Comparison of ENCODE assay signal across 26 cellular contexts in genomic region chr2:168190590-168191336, GRCh38. TPM values are rescaled to one million over a fixed set of nuclear protein-coding genes. Genes with fewer than 3 reads are reported as not detected.
A peak's percentile ranks its signal among the peaks of the same experiment; 100 is the strongest.
DNase-seq lines count a peak whose midpoint lies in the region; ATAC-seq and TF ChIP-seq lines count a peak whose summit lies in the region.
"Had no signal": no experiment of that assay in that cellular context is flagged by ENCODE, and none has a peak within 500 bp of the region (broad histone marks: within the 10 kb centered on the region; RNA-seq: fewer than 3 reads in every experiment).

No MANE protein-coding gene starts in this region.

- H3K4me1 ChIP-seq in IMR-90 (ENCODE audit: control insufficient read depth, insufficient read depth, low read length) (peaks cover 18% of the 10 kb centered on the region), mesendoderm (ENCODE audit: control insufficient read depth, low read depth, low read length) (peaks cover 6% of the 10 kb centered on the region), smooth muscle cell (ENCODE audit: low read depth) (peaks cover 51% of the 10 kb centered on the region), aorta (ENCODE audit: control insufficient read depth in 1 of 2, insufficient read depth in 2 of 2, low read length in 2 of 2) (peaks cover 0 to 2% of the 10 kb centered on the region in 2 donors)

- CTCF ChIA-PET in IMR-90 (lab: Yijun Ruan, JAX) = no interaction called here
- CTCF ChIA-PET in WTC11 (lab: Charles Lee) = interaction anchor here (0.6 kb wide), 1 partner anchor 293 kb away, joined by 5 read pairs; no protein-coding TSS in a partner anchor

- intact Hi-C loops in IMR-90 (cut with micrococcal nuclease) = no loop called here
- intact Hi-C loops in aorta (cut with DNase I) = no loop called here

- TF ChIP-seq POLR2A in IMR-90 (IDR thresholded peaks at IDR 0.05; ENCODE audit: low read depth, low read length) = no peak

- no peak for TF ChIP-seq RAD21 in IMR-90 (IDR thresholded peaks at IDR 0.05; ENCODE audit: low read length)

- dilution Hi-C loops in IMR-90 (cut with HindIII; ENCODE audit: low sequenced_read_pairs, unreplicated experiment) = no loop called here

- peaks cover 8% of the 10 kb centered on the region; the same call in 1 of the 2 replicates for H4K20me1 ChIP-seq in IMR-90 (ENCODE audit: insufficient read depth, low read length)
- H4K20me1 ChIP-seq in smooth muscle cell (ENCODE audit: low read depth) = peaks cover 99% of the 10 kb centered on the region

- peaks cover 50 to 85% of the 10 kb centered on the region in 2 experiments for H3K79me1 ChIP-seq in IMR-90 (ENCODE audit: low read depth in 1 of 2, low read length in 2 of 2)
- peaks cover 3% of the 10 kb centered on the region for H3K79me1 ChIP-seq in mesendoderm (ENCODE audit: low read length)

- 100% methylated on average over 1 of the region's 7 CpGs; no CpG with 5 or more reads in 1 of the 2 experiments for whole genome bisulfite sequencing in IMR-90 (ENCODE audit: extremely low coverage in 2 of 2, insufficient read length in 1 of 2), 2 experiments
- no CpG with 5 or more reads among the region's 7 CpGs for WGBS in mesendoderm (ENCODE audit: extremely low coverage, insufficient coverage, low lambda C conversion rate)
- WGBS in smooth muscle cell (ENCODE audit: low lambda C conversion rate) = 58% methylated on average over 7 of the region's 7 CpGs
- 78 to 81% methylated on average over 7 of the region's 7 CpGs for WGBS in aorta, 2 donors

- H3K14ac ChIP-seq in IMR-90 (replicated peaks; ENCODE audit: low read depth, low read length) = peak overlapping the region; percentile 51

- H3K79me2 ChIP-seq in mesendoderm (ENCODE audit: control insufficient read depth, insufficient read depth, low read length) (no peaks in the 10 kb centered on the region), smooth muscle cell (ENCODE audit: low read depth) (peaks cover 59% of the 10 kb centered on the region)

- H2AFZ ChIP-seq in IMR-90 (replicated peaks; ENCODE audit: low read length, poor library complexity) (no peak overlapping the region), smooth muscle cell (ENCODE audit: low read depth) (no peak overlapping the region)

- H4K5ac ChIP-seq in IMR-90 (ENCODE audit: low read depth, low read length) (peak overlapping the region; percentile 17; the same call in 1 of the 2 replicates), mesendoderm (ENCODE audit: low read length) (no peak overlapping the region)

- H3K9me3 ChIP-seq in IMR-90 (ENCODE audit: control insufficient read depth, insufficient read depth, low read length) (no peaks in the 10 kb centered on the region), smooth muscle cell (replicated peaks; ENCODE audit: low read depth) (no peaks in the 10 kb centered on the region), aorta (ENCODE audit: control insufficient read depth, low read length) (no peaks in the 10 kb centered on the region)
- H3K9me3 ChIP-seq: left lung, vagina had no signal

- no peak overlapping the region for H3K27ac Mint-ChIP-seq in WTC11
- H3K27ac Mint-ChIP-seq: activated CD4-positive, alpha-beta T cell treated with anti-CD3 and anti-CD28 coated beads, Interleukin-2, amount 10 ng/mL, durations not matched to agents 24 days and 14 days; H9; stimulated activated naive B cell treated with anti-CD40 and anti-IgM and Interleukin-4, amounts not matched to agents 10 μg/mL and 1 μg/mL and 100 μg/mL, for 72 hours; T-helper 2 cell treated with Interferon-gamma antibody and Interleukin-4, amounts not matched to agents 5 μg/mL and 100 μg/mL, for 36 hours had no signal

- H4K8ac ChIP-seq in IMR-90 (ENCODE audit: low read depth in 2 of 2, low read length in 2 of 2) (no peak overlapping the region; a peak in 1 of 4 replicates), mesendoderm (ENCODE audit: low read depth, low read length) (peak overlapping the region; percentile 14)

- no peak overlapping the region for H3K9ac ChIP-seq in IMR-90 (ENCODE audit: low read depth, low read length)
- H3K9ac ChIP-seq in mesendoderm (ENCODE audit: low read length) = no peak overlapping the region
- H3K9ac ChIP-seq in smooth muscle cell (ENCODE audit: low read depth) = no peak overlapping the region

- H3F3A ChIP-seq in smooth muscle cell (ENCODE audit: low read depth) = no peaks in the 10 kb centered on the region

- no peak for DNase-seq in IMR-90
- no peak for DNase-seq in WTC11 (ENCODE audit: low spot score)
- DNase-seq in mesendoderm = no peak
- DNase-seq in smooth muscle cell (lab: John Stamatoyannopoulos, UW; ENCODE audit: unreplicated experiment) = no peak
- DNase-seq in ureter (ENCODE audit: low spot score) = no peak
- no peak for DNase-seq in GOT3 (lab: John Stamatoyannopoulos, UW)
- DNase-seq in stimulated activated CD4-positive, alpha-beta T cell treated with anti-CD3 and anti-CD28 coated beads, Interleukin-15, amount 100 ng/mL, for 24 hours = no peak
- DNase-seq in aorta = no peak
- DNase-seq: activated CD4-positive, alpha-beta T cell treated with anti-CD3 and anti-CD28 coated beads, Interleukin-2, amount 10 ng/mL, durations not matched to agents 24 days and 14 days; activated gamma-delta T cell treated with Interleukin-2 at 50 U/mL for 16 hours; activated T-cell treated with anti-CD3 and anti-CD28 coated beads, Interleukin-2, amount 50 U/mL, for 1 hour; cerebellar nuclear complex; H9; KBM-7; left lung; NCI-H1417; NCI-H345; nephron progenitor cell; posterior cingulate gyrus; right cardiac atrium; stimulated activated CD4-positive, alpha-beta T cell treated with anti-CD3 and anti-CD28 coated beads, Interleukin-4, amount 100 ng/mL, for 4 hours; stimulated activated naive B cell treated with anti-CD40 and anti-IgM and Interleukin-4, amounts not matched to agents 10 μg/mL and 1 μg/mL and 100 μg/mL, for 72 hours; WERI-Rb-1 had no signal

- peak overlapping the region; percentile 29; the same call in 1 of the 2 replicates for H3K23ac ChIP-seq in IMR-90 (ENCODE audit: low read depth, low read length)
- H3K23ac ChIP-seq in mesendoderm (ENCODE audit: low read length) = no peak overlapping the region

- H3K18ac ChIP-seq in IMR-90 (ENCODE audit: low read depth, low read length) (no peak overlapping the region; the same call in 1 of the 2 replicates), mesendoderm (ENCODE audit: low read length) (no peak overlapping the region)

- H3K4ac ChIP-seq in IMR-90 (ENCODE audit: low read depth, low read length) (no peak overlapping the region), mesendoderm (ENCODE audit: low read depth, low read length) (no peak overlapping the region)

- peak overlapping the region; percentile 65; the same call in 2 of the 3 replicates for H2BK15ac ChIP-seq in IMR-90 (ENCODE audit: low read depth, low read length)
- H2BK15ac ChIP-seq in mesendoderm (replicated peaks; ENCODE audit: low read depth) = no peak overlapping the region

- TF ChIP-seq CTCF in IMR-90 (conservative IDR thresholded peaks at IDR 0.05; ENCODE audit: low read depth, low read length) (no peak), WTC11 (IDR thresholded peaks at IDR 0.05) (no peak), smooth muscle cell (IDR thresholded peaks at IDR 0.05; ENCODE audit: borderline replicate concordance, insufficient read depth, poor library complexity, severe bottlenecking) (no peak)

- H3K4me2 ChIP-seq in IMR-90 (ENCODE audit: low read depth, low read length) = no peak overlapping the region
- H3K4me2 ChIP-seq in mesendoderm (ENCODE audit: low read length) = no peak overlapping the region
- H3K4me2 ChIP-seq in smooth muscle cell = no peak overlapping the region

- no TSS peak for BruUV-seq in IMR-90 (replicated peaks; lab: Mats Ljungman, UMichigan)

- peaks cover 25% of the 10 kb centered on the region for H3K9me1 ChIP-seq in IMR-90 (ENCODE audit: insufficient read depth, low read length)

- in situ Hi-C loops in IMR-90 (cut with MboI; ENCODE audit: low sequenced_read_pairs) = no loop called here

- no peaks in the 10 kb centered on the region for H3K27me3 ChIP-seq in IMR-90 (ENCODE audit: control insufficient read depth, insufficient read depth, low read length)
- no peaks in the 10 kb centered on the region for H3K27me3 ChIP-seq in mesendoderm (ENCODE audit: insufficient read depth, low read length, poor library complexity)
- no peaks in the 10 kb centered on the region for H3K27me3 ChIP-seq in smooth muscle cell (ENCODE audit: low read depth)
- H3K27me3 ChIP-seq in aorta (ENCODE audit: control insufficient read depth in 1 of 2, insufficient read depth in 2 of 2, low read length in 1 of 2) = no peaks in the 10 kb centered on the region
- H3K27me3 ChIP-seq: left lung, vagina had no signal

- no peaks in the 10 kb centered on the region for H3K36me3 ChIP-seq in IMR-90 (ENCODE audit: control insufficient read depth, insufficient read depth, low read length)
- no peaks in the 10 kb centered on the region for H3K36me3 ChIP-seq in mesendoderm (ENCODE audit: control insufficient read depth, insufficient read depth, low read length)
- no peaks in the 10 kb centered on the region for H3K36me3 ChIP-seq in smooth muscle cell (ENCODE audit: low read depth)
- no peaks in the 10 kb centered on the region for H3K36me3 ChIP-seq in aorta (ENCODE audit: control insufficient read depth in 1 of 2, insufficient read depth in 2 of 2, low read length in 1 of 2)
- H3K36me3 ChIP-seq: left lung, vagina, WERI-Rb-1 had no signal

- H3K27ac ChIP-seq in IMR-90 (ENCODE audit: insufficient read depth, low read length) (no peak overlapping the region), mesendoderm (ENCODE audit: low read depth, low read length) (no peak overlapping the region), smooth muscle cell (ENCODE audit: low read depth) (peak overlapping the region; percentile 29), aorta (ENCODE audit: low read depth in 1 of 2, low read length in 2 of 2) (no peak overlapping the region)
- H3K27ac ChIP-seq: left lung, vagina, WERI-Rb-1 had no signal

- no peak overlapping the region; the same call in 1 of the 2 replicates for H2BK120ac ChIP-seq in IMR-90 (ENCODE audit: low read depth, low read length)
- no peak overlapping the region for H2BK120ac ChIP-seq in mesendoderm (ENCODE audit: low read depth, low read length)

- H2BK20ac ChIP-seq in IMR-90 (ENCODE audit: low read depth, low read length) = 0 out of 2 replicates have a peak overlapping the region, but pooled peaks have one; percentile 64

- H3K4me1 Mint-ChIP-seq in WTC11 = peaks cover 44% of the 10 kb centered on the region

- H3K4me3 Mint-ChIP-seq in WTC11 = no peak overlapping the region
- H3K4me3 Mint-ChIP-seq: activated CD4-positive, alpha-beta T cell treated with anti-CD3 and anti-CD28 coated beads, Interleukin-2, amount 10 ng/mL, durations not matched to agents 24 days and 14 days; CD14-positive monocyte; H9; nephron progenitor cell; stimulated activated naive B cell treated with anti-CD40 and anti-IgM and Interleukin-4, amounts not matched to agents 10 μg/mL and 1 μg/mL and 100 μg/mL, for 72 hours; T-helper 2 cell treated with Interferon-gamma antibody and Interleukin-4, amounts not matched to agents 5 μg/mL and 100 μg/mL, for 36 hours had no signal

- H3K36me3 Mint-ChIP-seq in WTC11 = no peaks in the 10 kb centered on the region

- no peak overlapping the region for H3K56ac ChIP-seq in IMR-90 (ENCODE audit: extremely low read depth, insufficient read depth, low read length)
- peak overlapping the region; percentile 28 for H3K56ac ChIP-seq in mesendoderm (ENCODE audit: low read length)

- H3K9me3 Mint-ChIP-seq in WTC11 = no peaks in the 10 kb centered on the region
- H3K9me3 Mint-ChIP-seq: activated CD4-positive, alpha-beta T cell treated with anti-CD3 and anti-CD28 coated beads, Interleukin-2, amount 10 ng/mL, durations not matched to agents 24 days and 14 days; CD14-positive monocyte; H9; nephron progenitor cell; stimulated activated naive B cell treated with anti-CD40 and anti-IgM and Interleukin-4, amounts not matched to agents 10 μg/mL and 1 μg/mL and 100 μg/mL, for 72 hours; T-helper 2 cell treated with Interferon-gamma antibody and Interleukin-4, amounts not matched to agents 5 μg/mL and 100 μg/mL, for 36 hours had no signal

- H2AK5ac ChIP-seq in IMR-90 (ENCODE audit: low read depth, low read length) = peak overlapping the region; percentile 38
- no peak overlapping the region for H2AK5ac ChIP-seq in mesendoderm (ENCODE audit: low read length)

- H3K27me3 Mint-ChIP-seq in WTC11 (ENCODE audit: low read depth) = no peaks in the 10 kb centered on the region; the same call in 1 of the 2 replicates
- H3K27me3 Mint-ChIP-seq: activated CD4-positive, alpha-beta T cell treated with anti-CD3 and anti-CD28 coated beads, Interleukin-2, amount 10 ng/mL, durations not matched to agents 24 days and 14 days; stimulated activated naive B cell treated with anti-CD40 and anti-IgM and Interleukin-4, amounts not matched to agents 10 μg/mL and 1 μg/mL and 100 μg/mL, for 72 hours had no signal

- POLR2A ChIA-PET in IMR-90 (lab: Charles Lee; ENCODE audit: unreplicated experiment) = no interaction called here
- POLR2A ChIA-PET in WTC11 (lab: Charles Lee) = no interaction called here

- H3K4me3 ChIP-seq in IMR-90 (ENCODE audit: insufficient read depth, low read depth, low read length) = no peak overlapping the region
- no peak overlapping the region for H3K4me3 ChIP-seq in mesendoderm (ENCODE audit: low read length)
- no peak overlapping the region for H3K4me3 ChIP-seq in smooth muscle cell
- no peak overlapping the region for H3K4me3 ChIP-seq in aorta (ENCODE audit: low read length in 2 of 2)
- H3K4me3 ChIP-seq: left lung, vagina had no signal

- no peak overlapping the region for H2AK9ac ChIP-seq in IMR-90 (replicated peaks; ENCODE audit: low read depth, low read length, poor library complexity)

- no peak for ATAC-seq in IMR-90 (ENCODE audit: low read depth)
- ATAC-seq in WTC11 = peak; percentile 17; the same call in 1 of the 2 replicates
- no peak for ATAC-seq in aorta (ENCODE audit: low FRiP score)
- ATAC-seq: right cardiac atrium; stimulated activated naive B cell treated with anti-CD40 and anti-IgM and Interleukin-4, amounts not matched to agents 10 μg/mL and 1 μg/mL and 100 μg/mL, for 72 hours had no signal

- peak overlapping the region; percentile 77 for H2BK5ac ChIP-seq in IMR-90 (ENCODE audit: low read depth, low read length, poor library complexity, severe bottlenecking)
- H2BK5ac ChIP-seq in mesendoderm (ENCODE audit: low read length) = no peak overlapping the region

- no peak overlapping the region for H4K91ac ChIP-seq in IMR-90 (ENCODE audit: insufficient read depth, low read depth, low read length)

RNA-seq across cellular contexts. Expression of gene STK39, which starts 56.6 kb away (rescaled TPM):
- total RNA-seq in IMR-90 (2012; rRNA removed) = 11.8 and 25.8 TPM in 2 replicates
- 12.8 and 16.4 TPM in 2 replicates for polyA plus RNA-seq in IMR-90 (2012; rRNA removed)
- polyA plus RNA-seq in IMR-90 (2012; cell fraction: cytosol; rRNA removed) = 2.3 and 4.0 TPM in 2 replicates
- 0.84 and 11.9 TPM in 2 replicates for polyA plus RNA-seq in IMR-90 (2012; cell fraction: nucleus; rRNA removed; ENCODE audit: low replicate concordance)
- 20.5 to 22.1 TPM (median 21.6 TPM) in 3 replicates for total RNA-seq in WTC11 (2021)
- polyA plus RNA-seq in mesendoderm (2013, experiment 1 of 2) = 20.4 TPM
- 21.2 TPM for polyA plus RNA-seq in mesendoderm (2013, experiment 2 of 2)
- 32.1 and 37.8 TPM in 2 replicates for total RNA-seq in smooth muscle cell
- polyA plus RNA-seq in smooth muscle cell = 18.8 and 21.1 TPM in 2 replicates
- total RNA-seq in ureter = 63.7 TPM
- 10 to 100 TPM; 12.6 to 16.1 TPM for total RNA-seq in aorta
- polyA plus RNA-seq in aorta = 10 to 100 TPM in 1 of 2 donors, 1 to 10 TPM in 1; 7.1 to 17.7 TPM
